Comparison of ENCODE assay signal across 1 cellular context in the genomic region with DNA sequence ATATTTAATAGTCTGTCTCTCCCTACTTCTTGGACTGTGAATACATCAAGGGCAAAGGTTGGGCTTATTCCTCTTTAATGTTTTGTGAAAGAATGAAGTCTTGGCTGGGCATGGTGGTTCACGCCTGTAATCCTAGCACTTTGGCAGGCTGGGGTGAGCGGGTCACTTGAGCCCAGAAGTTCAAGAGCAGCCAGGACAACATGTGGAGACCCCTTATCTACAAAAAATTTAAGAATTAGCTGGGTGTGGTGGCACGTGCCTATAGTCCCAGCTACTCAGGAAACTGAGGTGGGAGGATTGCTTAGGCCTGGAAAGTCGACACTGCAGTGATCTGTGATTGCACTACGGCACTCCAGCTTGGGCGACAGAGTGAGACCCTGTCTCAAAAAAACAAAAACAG.
TF ChIP-seq lines count a peak whose summit lies in the region.

No MANE protein-coding gene starts in this region.

TF ChIP-seq in HEK293, 187 proteins besides CTCF, POLR2A, EP300 and RAD21:
- TF ChIP-seq, protein P1, sequence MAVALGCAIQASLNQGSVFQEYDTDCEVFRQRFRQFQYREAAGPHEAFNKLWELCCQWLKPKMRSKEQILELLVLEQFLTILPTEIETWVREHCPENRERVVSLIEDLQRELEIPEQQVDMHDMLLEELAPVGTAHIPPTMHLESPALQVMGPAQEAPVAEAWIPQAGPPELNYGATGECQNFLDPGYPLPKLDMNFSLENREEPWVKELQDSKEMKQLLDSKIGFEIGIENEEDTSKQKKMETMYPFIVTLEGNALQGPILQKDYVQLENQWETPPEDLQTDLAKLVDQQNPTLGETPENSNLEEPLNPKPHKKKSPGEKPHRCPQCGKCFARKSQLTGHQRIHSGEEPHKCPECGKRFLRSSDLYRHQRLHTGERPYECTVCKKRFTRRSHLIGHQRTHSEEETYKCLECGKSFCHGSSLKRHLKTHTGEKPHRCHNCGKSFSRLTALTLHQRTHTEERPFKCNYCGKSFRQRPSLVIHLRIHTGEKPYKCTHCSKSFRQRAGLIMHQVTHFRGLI (tag by site-specific recombination; IDR thresholded peaks at IDR 0.05) = 0 out of 2 replicates have a peak, but pooled peaks have one; percentile 32
- TF ChIP-seq ZNF776 (tag by site-specific recombination; IDR thresholded peaks at IDR 0.05; ENCODE audit: borderline replicate concordance) = no peak
